Comparison of ENCODE assay signal across 32 cellular contexts in genomic region chrX:70446380-70447350, GRCh38. TPM values are rescaled to one million over a fixed set of nuclear protein-coding genes. Genes with fewer than 3 reads are reported as not detected.
"Had no signal": no experiment of that assay in that cellular context is flagged by ENCODE, and none has a peak within 500 bp of the region (broad histone marks: within the 10 kb centered on the region; RNA-seq: fewer than 3 reads in every experiment).

No MANE protein-coding gene starts in this region.

- ATAC-seq: activated CD8-positive, alpha-beta memory T cell treated with anti-CD3 and anti-CD28 coated beads, Interleukin-2, amount 10 ng/mL, durations not matched to agents 7 days and 5 days; activated naive CD8-positive, alpha-beta T cell treated with anti-CD3 and anti-CD28 coated beads, Interleukin-2, amount 50 U/mL, for 24 hours; Right ventricle myocardium inferior; SK-N-SH treated with all-trans-retinoic acid at 6 μM for 48 hours; T-cell; T-helper 17 cell had no signal

- H3K4me3 ChIP-seq: PC-9 had no signal

- H2AFZ ChIP-seq: PC-9 had no signal

- H3K4me2 ChIP-seq: PC-9 had no signal

- DNase-seq: activated B cell treated with CpG ODN at 0.5 μM for 24 hours; activated CD4-positive, alpha-beta memory T cell treated with anti-CD3 and anti-CD28 coated beads, Interleukin-2, amount 10 ng/mL, durations not matched to agents 7 days and 5 days; activated CD4-positive, alpha-beta T cell treated with anti-CD3 and anti-CD28 coated beads for 4 hours; activated CD4-positive, CD25-positive, alpha-beta regulatory T cell treated with anti-CD3 and anti-CD28 coated beads, Interleukin-2, amount 50 U/mL, for 72 hours; activated CD8-positive, alpha-beta memory T cell treated with anti-CD3 and anti-CD28 coated beads for 24 hours; activated CD8-positive, alpha-beta memory T cell treated with anti-CD3 and anti-CD28 coated beads, Interleukin-2, amount 10 ng/mL, durations not matched to agents 7 days and 5 days; activated CD8-positive, alpha-beta memory T cell treated with anti-CD3 and anti-CD28 coated beads, Interleukin-2, amount 50 U/mL, for 48 hours; activated effector memory CD4-positive, alpha-beta T cell treated with Interleukin-2 at 50 U/mL for 16 hours; activated naive CD4-positive, alpha-beta T cell treated with anti-CD3 and anti-CD28 coated beads, Interleukin-2, amount 10 ng/mL, durations not matched to agents 7 days and 5 days; activated naive CD8-positive, alpha-beta T cell treated with anti-CD3 and anti-CD28 coated beads, Interleukin-2, amount 50 U/mL, for 24 hours; activated T-cell treated with anti-CD3 and anti-CD28 coated beads, Interleukin-2, amount 50 U/mL, for 48 hours; brain microvascular endothelial cell; central memory CD4-positive, alpha-beta T cell; NCI-H1105; NCI-H1417 treated with DMSO at 0.1 percent for 48 hours; NCI-H1930; NCI-H2081 treated with DMSO at 0.1 percent for 48 hours; NCI-H2171; NCI-H510A; NCI-H748 treated with DMSO at 0.1 percent for 48 hours; PC-9; SIG-M5; T-cell; T-helper 17 cell; T-helper 9 cell had no signal

- H3K36me3 ChIP-seq: brain microvascular endothelial cell had no signal

- H3K27ac ChIP-seq: brain microvascular endothelial cell, PC-9, RWPE1, VCaP had no signal

- FAIRE-seq: RCC 7860 had no signal

RNA-seq across cellular contexts. Expression of gene GDPD2, which starts 23.6 kb away (rescaled TPM):
- total RNA-seq: activated B cell treated with CpG ODN at 0.5 μM for 24 hours, MCF 10A, Right ventricle myocardium inferior, SK-MEL-5, T-cell, T-helper 17 cell had no signal
